17 cellular contexts compared by ENCODE assay signal in the genomic region with DNA sequence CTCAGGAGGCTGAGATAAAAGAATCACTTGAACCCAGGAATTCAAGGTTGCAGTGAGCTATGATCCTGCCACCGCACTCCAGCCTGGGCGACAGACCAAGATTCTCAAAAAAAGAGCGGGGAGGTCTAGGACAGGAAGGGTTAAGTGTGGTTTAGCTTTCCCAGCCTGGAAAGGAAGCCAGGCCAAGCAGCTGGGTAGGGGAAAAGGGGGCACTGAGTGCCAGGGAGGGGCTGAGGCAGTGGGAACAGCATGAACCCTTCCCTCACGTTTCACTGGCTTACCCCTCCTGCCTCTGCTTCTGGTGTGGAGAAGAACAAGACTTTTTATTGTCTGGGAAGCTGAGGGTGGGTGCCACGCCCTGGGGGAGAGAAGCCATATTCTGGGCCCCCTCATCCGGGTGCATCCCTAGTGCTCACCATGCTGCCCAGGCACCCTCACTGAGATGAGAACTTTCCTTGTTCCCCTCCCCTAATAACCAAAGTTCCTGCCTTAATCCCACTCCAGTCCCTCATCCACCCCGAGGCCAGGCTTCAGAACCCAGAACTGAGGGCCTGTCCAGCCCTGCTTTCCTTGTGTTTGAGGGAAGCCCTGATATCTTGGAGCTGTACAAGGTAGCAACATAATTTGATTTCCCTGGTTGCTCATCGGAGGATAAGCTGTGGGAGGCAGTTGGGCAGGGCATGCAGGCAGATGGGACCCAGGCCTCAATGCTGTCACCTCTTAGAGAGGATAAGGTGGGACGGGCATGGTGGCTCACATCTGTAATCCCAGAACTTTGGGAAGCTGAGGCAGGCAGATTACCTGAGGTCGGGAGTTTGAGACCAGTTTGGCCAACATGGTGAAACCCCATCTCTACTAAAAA. TPM values are rescaled to one million over a fixed set of nuclear protein-coding genes. Genes with fewer than 3 reads are reported as not detected.
A peak's percentile ranks its signal among the peaks of the same experiment; 100 is the strongest.
DNase-seq lines count a peak whose midpoint lies in the region; ATAC-seq lines count a peak whose summit lies in the region.
"Had no signal": no experiment of that assay in that cellular context is flagged by ENCODE, and none has a peak within 500 bp of the region (broad histone marks: within the 10 kb centered on the region; RNA-seq: fewer than 3 reads in every experiment).

No MANE protein-coding gene starts in this region.

- peaks cover 6 to 7% of the 10 kb centered on the region in 2 donors for H3K27me3 Mint-ChIP-seq in effector memory CD8-positive, alpha-beta T cell

- no peak overlapping the region for H4K8ac ChIP-seq in trophoblast cell (ENCODE audit: low read depth, low read length)

- no peak for ATAC-seq in effector memory CD8-positive, alpha-beta T cell (replicated peaks)
- ATAC-seq in GM21423 (IDR thresholded peaks at IDR 0.05; ENCODE audit: unreplicated experiment) (no peak), HG03135 (IDR thresholded peaks at IDR 0.05; ENCODE audit: unreplicated experiment) (no peak)
- ATAC-seq: stimulated activated naive B cell treated with anti-CD40 and anti-IgM and Interleukin-4, amounts not matched to agents 10 μg/mL and 1 μg/mL and 100 μg/mL, for 72 hours; WTC11 had no signal

- H3K27me3 ChIP-seq in ACC112 (ENCODE audit: insufficient read depth, low read length) = no peaks in the 10 kb centered on the region
- no peaks in the 10 kb centered on the region for H3K27me3 ChIP-seq in NT2/D1 (ENCODE audit: insufficient read depth, insufficient read length)
- no peaks in the 10 kb centered on the region for H3K27me3 ChIP-seq in trophoblast cell (ENCODE audit: insufficient read depth, low read length)

- H3K36me3 ChIP-seq in ACC112 (ENCODE audit: insufficient read depth, low read length) (no peaks in the 10 kb centered on the region; the same call in 1 of the 2 replicates), NT2/D1 (ENCODE audit: insufficient read depth, insufficient read length, low read length) (peaks cover 27% of the 10 kb centered on the region), trophoblast cell (ENCODE audit: control insufficient read depth in 1 of 2, insufficient read depth in 2 of 2, low read length in 2 of 2) (no peaks in the 10 kb centered on the region)
- H3K36me3 ChIP-seq: BLaER1 treated with 17β-estradiol and CSF1 and Interleukin-3, amounts not matched to agents 10 nM and 100 nM had no signal

- no peak overlapping the region for H4K12ac ChIP-seq in trophoblast cell (ENCODE audit: low read depth, low read length)

- H3K79me2 ChIP-seq in ACC112 (ENCODE audit: control insufficient read depth, insufficient read depth, low read length, unreplicated experiment) (peaks cover 29% of the 10 kb centered on the region), trophoblast cell (ENCODE audit: control insufficient read depth, insufficient read depth, low read length, poor library complexity) (peaks cover 23% of the 10 kb centered on the region)

- no peak overlapping the region for H3K4ac ChIP-seq in trophoblast cell (ENCODE audit: low read depth, low read length)

- no peak overlapping the region for H3K4me2 ChIP-seq in trophoblast cell (ENCODE audit: low read length)

- no peak overlapping the region for H2AK5ac ChIP-seq in trophoblast cell (ENCODE audit: low read length)

- no peak overlapping the region for H3K23ac ChIP-seq in trophoblast cell (ENCODE audit: low read length)

- H2AFZ ChIP-seq in ACC112 (ENCODE audit: low read length, unreplicated experiment) (no peak overlapping the region), trophoblast cell (ENCODE audit: insufficient read depth, low read length, poor library complexity) (no peak overlapping the region)

- no peaks in the 10 kb centered on the region for H3K9me3 ChIP-seq in NT2/D1 (ENCODE audit: insufficient read depth, low read length)
- H3K9me3 ChIP-seq in trophoblast cell (ENCODE audit: insufficient read depth, low read depth, low read length) = no peaks in the 10 kb centered on the region
- H3K9me3 ChIP-seq: BLaER1 treated with 17β-estradiol and CSF1 and Interleukin-3, amounts not matched to agents 10 nM and 100 nM had no signal

- H2BK120ac ChIP-seq in trophoblast cell (ENCODE audit: insufficient read depth, low read length, poor library complexity) = no peak overlapping the region

- H3K4me3 ChIP-seq in ACC112 (ENCODE audit: low read depth, low read length) = no peak overlapping the region
- H3K4me3 ChIP-seq in NT2/D1 (ENCODE audit: insufficient read length, low read depth) = no peak overlapping the region
- no peak overlapping the region for H3K4me3 ChIP-seq in trophoblast cell (ENCODE audit: low read depth, low read length)
- H3K4me3 ChIP-seq: BLaER1 treated with 17β-estradiol and CSF1 and Interleukin-3, amounts not matched to agents 10 nM and 100 nM had no signal

- H3K4me3 Mint-ChIP-seq in effector memory CD8-positive, alpha-beta T cell = no peak overlapping the region
- H3K4me3 Mint-ChIP-seq: stimulated activated naive B cell treated with anti-CD40 and anti-IgM and Interleukin-4, amounts not matched to agents 10 μg/mL and 1 μg/mL and 100 μg/mL, for 72 hours had no signal

- H3K4me1 ChIP-seq in ACC112 (ENCODE audit: control insufficient read depth, insufficient read depth, low read length, unreplicated experiment) (peaks cover 25% of the 10 kb centered on the region), NT2/D1 (ENCODE audit: insufficient read depth, insufficient read length) (peaks cover 21% of the 10 kb centered on the region), trophoblast cell (ENCODE audit: control insufficient read depth in 1 of 2, insufficient read depth in 2 of 2, low read length in 2 of 2) (peaks cover 16 to 25% of the 10 kb centered on the region in 2 experiments)

- H2BK5ac ChIP-seq in trophoblast cell (ENCODE audit: low read depth, low read length, poor library complexity) = no peak overlapping the region

- H3K9ac ChIP-seq in NT2/D1 (ENCODE audit: insufficient read length, low read depth) (peak overlapping the region; percentile 24), trophoblast cell (ENCODE audit: low read length) (no peak overlapping the region)

- H3K4me1 Mint-ChIP-seq in effector memory CD8-positive, alpha-beta T cell (ENCODE audit: low read depth in 2 of 2) = peaks cover 25 to 28% of the 10 kb centered on the region in 2 donors

- H4K91ac ChIP-seq in trophoblast cell (ENCODE audit: low read depth, low read length) = peak overlapping the region; percentile 45

- H3K79me1 ChIP-seq in trophoblast cell (ENCODE audit: low read length) = peaks cover 22% of the 10 kb centered on the region

- no CpG with 5 or more reads among the region's 10 CpGs for whole genome bisulfite sequencing in trophoblast cell (ENCODE audit: extremely low coverage, insufficient coverage, insufficient read length)

- H3K27ac Mint-ChIP-seq in effector memory CD8-positive, alpha-beta T cell = peak overlapping the region; percentile 97 to 98
- H3K27ac Mint-ChIP-seq: WTC11 had no signal

- H3K9me3 Mint-ChIP-seq in effector memory CD8-positive, alpha-beta T cell = no peaks in the 10 kb centered on the region
- H3K9me3 Mint-ChIP-seq: stimulated activated naive B cell treated with anti-CD40 and anti-IgM and Interleukin-4, amounts not matched to agents 10 μg/mL and 1 μg/mL and 100 μg/mL, for 72 hours; WTC11 had no signal

- H3K14ac ChIP-seq in trophoblast cell (ENCODE audit: low read length) = peak overlapping the region; percentile 54

- peaks cover 49% of the 10 kb centered on the region for H3K36me3 Mint-ChIP-seq in effector memory CD8-positive, alpha-beta T cell (ENCODE audit: insufficient read depth)
- H3K36me3 Mint-ChIP-seq: WTC11 had no signal

- H2BK12ac ChIP-seq in trophoblast cell (ENCODE audit: low read length) = peak overlapping the region; percentile 16

- DNase-seq in NT2/D1 (ENCODE audit: low read depth, low spot score) = no peak
- no peak for DNase-seq in effector memory CD8-positive, alpha-beta T cell
- DNase-seq in trophoblast cell = no peak
- DNase-seq in NCI-H146 treated with DMSO at 0.1 percent for 48 hours (lab: John Stamatoyannopoulos, UW; ENCODE audit: unreplicated experiment) = no peak
- no peak for DNase-seq in stimulated activated CD4-positive, alpha-beta T cell treated with anti-CD3 and anti-CD28 coated beads, Interleukin-4, amount 100 ng/mL, for 1 hour
- DNase-seq: activated effector memory CD4-positive, alpha-beta T cell treated with anti-CD3 and anti-CD28 coated beads, Interleukin-2, amount 50 U/mL, for 16 hours; cortex of kidney; glutamatergic neuron; NCI-H2081; stimulated activated CD4-positive, alpha-beta T cell treated with anti-CD3 and anti-CD28 coated beads, Interleukin-15, amount 100 ng/mL, for 24 hours; stimulated activated naive B cell treated with anti-CD40 and anti-IgM and Interleukin-4, amounts not matched to agents 10 μg/mL and 1 μg/mL and 100 μg/mL, for 72 hours had no signal

- H3K27ac ChIP-seq in ACC112 (ENCODE audit: low read depth, low read length) (peak overlapping the region; percentile 36; the same call in 1 of the 2 replicates), trophoblast cell (ENCODE audit: low read depth, low read length) (no peak overlapping the region)
- H3K27ac ChIP-seq: KMS-11 had no signal

- H3K18ac ChIP-seq in trophoblast cell (ENCODE audit: low read length) = no peak overlapping the region

RNA-seq across cellular contexts. Expression of a gene that starts 2.0 kb away (rescaled TPM):
- polyA plus RNA-seq in trophoblast cell (2013) = 414 and 457 TPM in 2 replicates

RNA-seq across cellular contexts. Expression of a gene that starts 30.2 kb away (rescaled TPM):
- 38.9 and 40.4 TPM in 2 replicates for polyA plus RNA-seq in trophoblast cell (2013)

RNA-seq across cellular contexts. Expression of a gene that starts 40.9 kb away (rescaled TPM):
- 0.47 and 0.83 TPM in 2 replicates for polyA plus RNA-seq in trophoblast cell (2013)

RNA-seq across cellular contexts. Expression of a gene that starts 51.5 kb away (rescaled TPM):
- polyA plus RNA-seq in trophoblast cell (2013) = 92.3 and 94.0 TPM in 2 replicates

RNA-seq across cellular contexts. Expression of a gene that starts 57.9 kb away (rescaled TPM):
- 71.8 and 76.8 TPM in 2 replicates for polyA plus RNA-seq in trophoblast cell (2013)
